Comparison of ENCODE assay signal across 1 cellular context in the genomic region with DNA sequence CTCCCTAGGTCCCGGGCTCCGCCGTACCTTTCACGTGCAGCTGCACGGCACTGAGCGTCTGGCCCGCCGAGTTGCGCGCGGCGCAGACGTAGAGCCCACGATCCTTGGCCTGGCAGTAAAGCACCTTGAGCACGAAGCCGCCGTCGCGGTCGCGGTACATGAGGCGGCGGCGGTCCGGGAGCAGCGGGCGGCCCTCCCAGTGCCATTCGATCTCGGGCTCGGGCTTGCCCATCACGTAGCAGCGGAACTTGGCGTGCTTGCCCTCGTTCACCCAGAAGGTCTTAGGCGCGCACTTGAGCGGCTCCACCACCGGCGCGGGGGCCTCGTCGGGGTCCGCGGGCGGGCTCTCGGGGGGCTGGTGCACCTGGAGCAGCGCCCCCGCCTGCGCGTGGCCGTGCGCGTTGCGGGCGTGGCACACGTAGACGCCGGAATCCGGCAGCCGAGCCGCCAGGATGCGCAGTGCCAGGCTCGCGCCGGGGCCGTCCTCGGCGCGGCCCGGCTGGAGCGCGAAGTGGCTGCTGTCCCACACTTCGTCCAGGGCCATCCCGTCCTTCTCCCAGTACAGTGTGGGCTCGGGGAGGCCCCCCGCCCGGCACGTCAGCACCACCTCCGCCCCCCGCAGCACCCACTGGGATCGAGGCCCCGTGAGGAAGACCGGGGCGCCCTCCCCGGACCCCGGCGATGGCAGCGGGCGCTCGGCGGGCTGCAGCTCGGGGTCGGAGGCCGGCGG.
A peak's percentile ranks its signal among the peaks of the same experiment; 100 is the strongest.
TF ChIP-seq lines count a peak whose summit lies in the region.

No MANE protein-coding gene starts in this region.

TF ChIP-seq in HepG2, 621 proteins besides CTCF, POLR2A, EP300 and RAD21 (continued from another document and continues in another):
- TF ChIP-seq, protein P1, sequence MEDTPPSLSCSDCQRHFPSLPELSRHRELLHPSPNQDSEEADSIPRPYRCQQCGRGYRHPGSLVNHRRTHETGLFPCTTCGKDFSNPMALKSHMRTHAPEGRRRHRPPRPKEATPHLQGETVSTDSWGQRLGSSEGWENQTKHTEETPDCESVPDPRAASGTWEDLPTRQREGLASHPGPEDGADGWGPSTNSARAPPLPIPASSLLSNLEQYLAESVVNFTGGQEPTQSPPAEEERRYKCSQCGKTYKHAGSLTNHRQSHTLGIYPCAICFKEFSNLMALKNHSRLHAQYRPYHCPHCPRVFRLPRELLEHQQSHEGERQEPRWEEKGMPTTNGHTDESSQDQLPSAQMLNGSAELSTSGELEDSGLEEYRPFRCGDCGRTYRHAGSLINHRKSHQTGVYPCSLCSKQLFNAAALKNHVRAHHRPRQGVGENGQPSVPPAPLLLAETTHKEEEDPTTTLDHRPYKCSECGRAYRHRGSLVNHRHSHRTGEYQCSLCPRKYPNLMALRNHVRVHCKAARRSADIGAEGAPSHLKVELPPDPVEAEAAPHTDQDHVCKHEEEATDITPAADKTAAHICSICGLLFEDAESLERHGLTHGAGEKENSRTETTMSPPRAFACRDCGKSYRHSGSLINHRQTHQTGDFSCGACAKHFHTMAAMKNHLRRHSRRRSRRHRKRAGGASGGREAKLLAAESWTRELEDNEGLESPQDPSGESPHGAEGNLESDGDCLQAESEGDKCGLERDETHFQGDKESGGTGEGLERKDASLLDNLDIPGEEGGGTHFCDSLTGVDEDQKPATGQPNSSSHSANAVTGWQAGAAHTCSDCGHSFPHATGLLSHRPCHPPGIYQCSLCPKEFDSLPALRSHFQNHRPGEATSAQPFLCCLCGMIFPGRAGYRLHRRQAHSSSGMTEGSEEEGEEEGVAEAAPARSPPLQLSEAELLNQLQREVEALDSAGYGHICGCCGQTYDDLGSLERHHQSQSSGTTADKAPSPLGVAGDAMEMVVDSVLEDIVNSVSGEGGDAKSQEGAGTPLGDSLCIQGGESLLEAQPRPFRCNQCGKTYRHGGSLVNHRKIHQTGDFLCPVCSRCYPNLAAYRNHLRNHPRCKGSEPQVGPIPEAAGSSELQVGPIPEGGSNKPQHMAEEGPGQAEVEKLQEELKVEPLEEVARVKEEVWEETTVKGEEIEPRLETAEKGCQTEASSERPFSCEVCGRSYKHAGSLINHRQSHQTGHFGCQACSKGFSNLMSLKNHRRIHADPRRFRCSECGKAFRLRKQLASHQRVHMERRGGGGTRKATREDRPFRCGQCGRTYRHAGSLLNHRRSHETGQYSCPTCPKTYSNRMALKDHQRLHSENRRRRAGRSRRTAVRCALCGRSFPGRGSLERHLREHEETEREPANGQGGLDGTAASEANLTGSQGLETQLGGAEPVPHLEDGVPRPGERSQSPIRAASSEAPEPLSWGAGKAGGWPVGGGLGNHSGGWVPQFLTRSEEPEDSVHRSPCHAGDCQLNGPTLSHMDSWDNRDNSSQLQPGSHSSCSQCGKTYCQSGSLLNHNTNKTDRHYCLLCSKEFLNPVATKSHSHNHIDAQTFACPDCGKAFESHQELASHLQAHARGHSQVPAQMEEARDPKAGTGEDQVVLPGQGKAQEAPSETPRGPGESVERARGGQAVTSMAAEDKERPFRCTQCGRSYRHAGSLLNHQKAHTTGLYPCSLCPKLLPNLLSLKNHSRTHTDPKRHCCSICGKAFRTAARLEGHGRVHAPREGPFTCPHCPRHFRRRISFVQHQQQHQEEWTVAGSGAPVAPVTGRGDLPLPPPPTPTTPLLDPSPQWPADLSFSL (CRISPR knock-in tag; IDR thresholded peaks at IDR 0.05) = no peak; the same call in 1 of the 2 replicates
- no peak for TF ChIP-seq ASH2L (IDR thresholded peaks at IDR 0.05; ENCODE audit: insufficient read length, low read depth, low read length)
- TF ChIP-seq SALL2 (CRISPR knock-in tag; IDR thresholded peaks at IDR 0.05) = no peak; the same call in 1 of the 2 replicates
- TF ChIP-seq CHD2 (IDR thresholded peaks at IDR 0.05; ENCODE audit: low read depth, low read length) = no peak
- TF ChIP-seq ZFP41 (CRISPR knock-in tag; IDR thresholded peaks at IDR 0.05; ENCODE audit: borderline replicate concordance) = no peak
- TF ChIP-seq JUNB (CRISPR knock-in tag; IDR thresholded peaks at IDR 0.05; ENCODE audit: borderline replicate concordance) = no peak
- no peak for TF ChIP-seq ZNF550 (CRISPR knock-in tag; IDR thresholded peaks at IDR 0.05; ENCODE audit: borderline replicate concordance)
- TF ChIP-seq NKX3-1 (CRISPR knock-in tag; IDR thresholded peaks at IDR 0.05) = no peak; the same call in 1 of the 2 replicates
- no peak for TF ChIP-seq ZNF251 (CRISPR knock-in tag; IDR thresholded peaks at IDR 0.05)
- TF ChIP-seq, protein P2, sequence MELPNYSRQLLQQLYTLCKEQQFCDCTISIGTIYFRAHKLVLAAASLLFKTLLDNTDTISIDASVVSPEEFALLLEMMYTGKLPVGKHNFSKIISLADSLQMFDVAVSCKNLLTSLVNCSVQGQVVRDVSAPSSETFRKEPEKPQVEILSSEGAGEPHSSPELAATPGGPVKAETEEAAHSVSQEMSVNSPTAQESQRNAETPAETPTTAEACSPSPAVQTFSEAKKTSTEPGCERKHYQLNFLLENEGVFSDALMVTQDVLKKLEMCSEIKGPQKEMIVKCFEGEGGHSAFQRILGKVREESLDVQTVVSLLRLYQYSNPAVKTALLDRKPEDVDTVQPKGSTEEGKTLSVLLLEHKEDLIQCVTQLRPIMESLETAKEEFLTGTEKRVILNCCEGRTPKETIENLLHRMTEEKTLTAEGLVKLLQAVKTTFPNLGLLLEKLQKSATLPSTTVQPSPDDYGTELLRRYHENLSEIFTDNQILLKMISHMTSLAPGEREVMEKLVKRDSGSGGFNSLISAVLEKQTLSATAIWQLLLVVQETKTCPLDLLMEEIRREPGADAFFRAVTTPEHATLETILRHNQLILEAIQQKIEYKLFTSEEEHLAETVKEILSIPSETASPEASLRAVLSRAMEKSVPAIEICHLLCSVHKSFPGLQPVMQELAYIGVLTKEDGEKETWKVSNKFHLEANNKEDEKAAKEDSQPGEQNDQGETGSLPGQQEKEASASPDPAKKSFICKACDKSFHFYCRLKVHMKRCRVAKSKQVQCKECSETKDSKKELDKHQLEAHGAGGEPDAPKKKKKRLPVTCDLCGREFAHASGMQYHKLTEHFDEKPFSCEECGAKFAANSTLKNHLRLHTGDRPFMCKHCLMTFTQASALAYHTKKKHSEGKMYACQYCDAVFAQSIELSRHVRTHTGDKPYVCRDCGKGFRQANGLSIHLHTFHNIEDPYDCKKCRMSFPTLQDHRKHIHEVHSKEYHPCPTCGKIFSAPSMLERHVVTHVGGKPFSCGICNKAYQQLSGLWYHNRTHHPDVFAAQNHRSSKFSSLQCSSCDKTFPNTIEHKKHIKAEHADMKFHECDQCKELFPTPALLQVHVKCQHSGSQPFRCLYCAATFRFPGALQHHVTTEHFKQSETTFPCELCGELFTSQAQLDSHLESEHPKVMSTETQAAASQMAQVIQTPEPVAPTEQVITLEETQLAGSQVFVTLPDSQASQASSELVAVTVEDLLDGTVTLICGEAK (IDR thresholded peaks at IDR 0.05) = no peak
- TF ChIP-seq, protein P2 (CRISPR knock-in tag; IDR thresholded peaks at IDR 0.05) = 0 out of 2 replicates have a peak, but pooled peaks have one; percentile 12
- no peak for TF ChIP-seq XBP1 (CRISPR knock-in tag; IDR thresholded peaks at IDR 0.05)
- no peak for TF ChIP-seq GTF3A (CRISPR knock-in tag; conservative IDR thresholded peaks at IDR 0.05)
- TF ChIP-seq ATF7-NPFF (CRISPR knock-in tag; IDR thresholded peaks at IDR 0.05; ENCODE audit: low read depth) = peak; percentile 45
- no peak for TF ChIP-seq ZNF343 (CRISPR knock-in tag; IDR thresholded peaks at IDR 0.05)
- no peak for TF ChIP-seq ELF1 (CRISPR knock-in tag; IDR thresholded peaks at IDR 0.05)
- peak; percentile 30; the same call in 1 of the 2 replicates for TF ChIP-seq POLR2AphosphoS5 (IDR thresholded peaks at IDR 0.05; ENCODE audit: low read depth, low read length)
- TF ChIP-seq KDM3A (CRISPR knock-in tag; IDR thresholded peaks at IDR 0.05; ENCODE audit: low read depth) = 0 out of 2 replicates have a peak, but pooled peaks have one; percentile 21
- no peak for TF ChIP-seq ZC3H4 (CRISPR knock-in tag; IDR thresholded peaks at IDR 0.05; ENCODE audit: borderline replicate concordance)
- TF ChIP-seq, protein P3, sequence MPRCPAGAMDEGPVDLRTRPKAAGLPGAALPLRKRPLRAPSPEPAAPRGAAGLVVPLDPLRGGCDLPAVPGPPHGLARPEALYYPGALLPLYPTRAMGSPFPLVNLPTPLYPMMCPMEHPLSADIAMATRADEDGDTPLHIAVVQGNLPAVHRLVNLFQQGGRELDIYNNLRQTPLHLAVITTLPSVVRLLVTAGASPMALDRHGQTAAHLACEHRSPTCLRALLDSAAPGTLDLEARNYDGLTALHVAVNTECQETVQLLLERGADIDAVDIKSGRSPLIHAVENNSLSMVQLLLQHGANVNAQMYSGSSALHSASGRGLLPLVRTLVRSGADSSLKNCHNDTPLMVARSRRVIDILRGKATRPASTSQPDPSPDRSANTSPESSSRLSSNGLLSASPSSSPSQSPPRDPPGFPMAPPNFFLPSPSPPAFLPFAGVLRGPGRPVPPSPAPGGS (CRISPR knock-in tag; IDR thresholded peaks at IDR 0.05) = no peak
- no peak for TF ChIP-seq CREB1 (IDR thresholded peaks at IDR 0.05)
- no peak for TF ChIP-seq CREB1 (CRISPR knock-in tag; IDR thresholded peaks at IDR 0.05)
- no peak for TF ChIP-seq ZNF513 (CRISPR knock-in tag; conservative IDR thresholded peaks at IDR 0.05)
- peak; percentile 16; the same call in 1 of the 2 replicates for TF ChIP-seq ZNF333 (CRISPR knock-in tag; IDR thresholded peaks at IDR 0.05; ENCODE audit: borderline replicate concordance)
- peak; percentile 16; the same call in 1 of the 2 replicates for TF ChIP-seq SPEN (CRISPR knock-in tag; IDR thresholded peaks at IDR 0.05; ENCODE audit: low read depth)
- no peak for TF ChIP-seq ZNF7 (CRISPR knock-in tag; IDR thresholded peaks at IDR 0.05)
- TF ChIP-seq ARID3A (IDR thresholded peaks at IDR 0.05; ENCODE audit: low read depth, low read length) = no peak
- TF ChIP-seq ZNF83 (CRISPR knock-in tag; IDR thresholded peaks at IDR 0.05; ENCODE audit: borderline replicate concordance) = no peak; the same call in 1 of the 2 replicates
- no peak for TF ChIP-seq TRAFD1 (CRISPR knock-in tag; IDR thresholded peaks at IDR 0.05; ENCODE audit: borderline replicate concordance)
